13 cellular contexts compared by ENCODE assay signal in the genomic region with DNA sequence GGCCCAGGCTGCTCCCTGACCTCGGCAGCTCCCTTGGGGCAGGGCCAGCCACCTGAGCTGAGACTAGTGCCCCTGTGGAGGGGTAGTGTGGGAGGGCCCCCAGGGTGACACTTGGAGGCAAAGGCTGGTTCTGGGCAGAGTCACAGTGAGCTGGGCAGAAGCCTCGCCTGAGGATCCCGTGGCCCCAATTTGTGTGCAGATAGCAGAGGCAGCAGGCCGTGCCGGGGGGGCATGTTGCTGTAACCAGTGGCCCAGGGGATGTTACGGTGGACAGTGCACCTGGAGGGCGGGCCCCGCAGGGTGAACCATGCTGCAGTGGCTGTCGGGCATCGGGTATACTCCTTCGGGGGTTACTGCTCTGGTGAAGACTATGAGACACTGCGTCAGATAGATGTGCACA. TPM values are rescaled to one million over a fixed set of nuclear protein-coding genes. Genes with fewer than 3 reads are reported as not detected.
A peak's percentile ranks its signal among the peaks of the same experiment; 100 is the strongest.
DNase-seq lines count a peak whose midpoint lies in the region; ATAC-seq and TF ChIP-seq lines count a peak whose summit lies in the region.
"Had no signal": no experiment of that assay in that cellular context is flagged by ENCODE, and none has a peak within 500 bp of the region (broad histone marks: within the 10 kb centered on the region; RNA-seq: fewer than 3 reads in every experiment).

No MANE protein-coding gene starts in this region.

- no peaks in the 10 kb centered on the region for H3K27me3 ChIP-seq in ascending aorta
- H3K27me3 ChIP-seq: hepatocyte had no signal

- POLR2A ChIA-PET in HEK293 (lab: Yijun Ruan, JAX) = interaction anchor here (1.0 to 1.9 kb wide), 4 partner anchors 16 to 38 kb away, joined by 3 to 8 read pairs (median 4); partner anchors contain the start of genes CUL7 and PEX6

- H3K4me1 Mint-ChIP-seq in stimulated activated effector memory CD8-positive, alpha-beta T cell treated with anti-CD3 and anti-CD28 coated beads, Interleukin-12 subunit alpha, Interleukin-12 subunit beta, amount 100 ng/mL, for 72 hours = peaks cover 64% of the 10 kb centered on the region

- TF ChIP-seq CTCF in HEK293 (tag by site-specific recombination; IDR thresholded peaks at IDR 0.05) (no peak), ascending aorta (IDR thresholded peaks at IDR 0.05) (no peak)

- CTCF ChIA-PET in HEK293 (lab: Yijun Ruan, JAX) = interaction anchor here (2.6 kb wide), 1 partner anchor 127 kb away, joined by 15 read pairs; no protein-coding TSS in a partner anchor

- H3K36me3 Mint-ChIP-seq in stimulated activated effector memory CD8-positive, alpha-beta T cell treated with anti-CD3 and anti-CD28 coated beads, Interleukin-12 subunit alpha, Interleukin-12 subunit beta, amount 100 ng/mL, for 72 hours = peaks cover 80% of the 10 kb centered on the region

- H3K4me3 ChIP-seq in HEK293 (ENCODE audit: low read depth, low read length) (no peak overlapping the region), ascending aorta (peak overlapping the region in 1 of 2 donors; percentile 76)
- H3K4me3 ChIP-seq: hepatocyte had no signal

- H3K4me1 ChIP-seq in HEK293 (ENCODE audit: control insufficient read depth, insufficient read depth, low read length) = peaks cover 21% of the 10 kb centered on the region
- peaks cover 18 to 39% of the 10 kb centered on the region in 2 donors for H3K4me1 ChIP-seq in ascending aorta

- H3K27ac Mint-ChIP-seq in stimulated activated effector memory CD8-positive, alpha-beta T cell treated with anti-CD3 and anti-CD28 coated beads, Interleukin-12 subunit alpha, Interleukin-12 subunit beta, amount 100 ng/mL, for 72 hours = peak overlapping the region; percentile 80
- H3K27ac Mint-ChIP-seq: activated CD4-positive, alpha-beta T cell treated with anti-CD3 and anti-CD28 coated beads, Interleukin-2, amount 10 ng/mL, durations not matched to agents 7 days and 5 days had no signal

- H3K27ac ChIP-seq in HEK293 (ENCODE audit: extremely low read depth, low read depth, low read length) (no peak overlapping the region), ascending aorta (peak overlapping the region; percentile 27 to 82)
- H3K27ac ChIP-seq: hepatocyte had no signal

- peak; percentile 16 for ATAC-seq in left ventricle myocardium superior
- ATAC-seq in stimulated activated effector memory CD8-positive, alpha-beta T cell treated with anti-CD3 and anti-CD28 coated beads, Interleukin-12 subunit alpha, Interleukin-12 subunit beta, amount 100 ng/mL, for 72 hours = no peak
- no peak for ATAC-seq in HG02870 (IDR thresholded peaks at IDR 0.05; ENCODE audit: unreplicated experiment)

- H3K9me3 Mint-ChIP-seq in stimulated activated effector memory CD8-positive, alpha-beta T cell treated with anti-CD3 and anti-CD28 coated beads, Interleukin-12 subunit alpha, Interleukin-12 subunit beta, amount 100 ng/mL, for 72 hours = no peaks in the 10 kb centered on the region
- H3K9me3 Mint-ChIP-seq: activated CD4-positive, alpha-beta T cell treated with anti-CD3 and anti-CD28 coated beads, Interleukin-2, amount 10 ng/mL, durations not matched to agents 7 days and 5 days; H9 had no signal

- no peaks in the 10 kb centered on the region for H3K9me3 ChIP-seq in HEK293 (ENCODE audit: control insufficient read depth, insufficient read depth, low read depth, low read length)
- no peaks in the 10 kb centered on the region for H3K9me3 ChIP-seq in ascending aorta

- H3K4me3 Mint-ChIP-seq in stimulated activated effector memory CD8-positive, alpha-beta T cell treated with anti-CD3 and anti-CD28 coated beads, Interleukin-12 subunit alpha, Interleukin-12 subunit beta, amount 100 ng/mL, for 72 hours = no peak overlapping the region

- H3K36me3 ChIP-seq in HEK293 (ENCODE audit: control insufficient read depth in 2 of 2, insufficient read depth in 1 of 2, low read length in 2 of 2) (peaks cover 27 to 60% of the 10 kb centered on the region in 2 experiments), ascending aorta (peaks cover 27 to 28% of the 10 kb centered on the region in 2 donors)

- no peak for DNase-seq in ascending aorta (ENCODE audit: low spot score in 2 of 2)
- DNase-seq in left ventricle myocardium superior = peak; percentile 69
- DNase-seq in stimulated activated effector memory CD8-positive, alpha-beta T cell treated with anti-CD3 and anti-CD28 coated beads, Interleukin-12 subunit alpha, Interleukin-12 subunit beta, amount 100 ng/mL, for 72 hours (ENCODE audit: low spot score in 2 of 2) = no peak
- DNase-seq in MV-4-11 (lab: John Stamatoyannopoulos, UW) = no peak
- DNase-seq in T-helper 1 cell = no peak
- DNase-seq: activated CD4-positive, alpha-beta T cell treated with anti-CD3 and anti-CD28 coated beads, Interleukin-2, amount 10 ng/mL, durations not matched to agents 7 days and 5 days; H9; NCI-H1092; NK-92 treated with Interleukin-12 subunit alpha and Interleukin-12 subunit beta, amount 100 ng/mL, for 24 hours; SHP77 had no signal

- intact Hi-C loops in ascending aorta (cut with DNase I) = no loop called here
- intact Hi-C loops in left ventricle myocardium superior (cut with micrococcal nuclease) = no loop called here

TF ChIP-seq in HEK293, 187 proteins besides CTCF, POLR2A, EP300 and RAD21:
- TF ChIP-seq ZXDB (tag by site-specific recombination; IDR thresholded peaks at IDR 0.05) = no peak
- TF ChIP-seq GLIS2 (tag by site-specific recombination; IDR thresholded peaks at IDR 0.05) = peak; percentile 16; the same call in 1 of the 2 replicates

RNA-seq across cellular contexts. Expression of gene KLHDC3, which starts 2.9 kb away (rescaled TPM):
- 64.0 TPM for total RNA-seq in ascending aorta
- total RNA-seq in left ventricle myocardium superior = 167 TPM

RNA-seq across cellular contexts. Expression of gene MEA1, which starts 3.2 kb away (rescaled TPM):
- total RNA-seq in ascending aorta (61.1 TPM), left ventricle myocardium superior (28.7 TPM)

RNA-seq across cellular contexts. Expression of gene RRP36, which starts 4.5 kb away (rescaled TPM):
- total RNA-seq in ascending aorta (20.6 TPM), left ventricle myocardium superior (27.6 TPM)

RNA-seq across cellular contexts. Expression of gene PPP2R5D, which starts 32.6 kb away (rescaled TPM):
- total RNA-seq in ascending aorta = 27.7 TPM
- 40.3 TPM for total RNA-seq in left ventricle myocardium superior

RNA-seq across cellular contexts. Expression of gene CUL7, which starts 36.7 kb away (rescaled TPM):
- total RNA-seq in ascending aorta (26.7 TPM), left ventricle myocardium superior (9.6 TPM)
